ENCODE assay signal across 23 cellular contexts in genomic region chr3:39130026-39130425, GRCh38. TPM values are rescaled to one million over a fixed set of nuclear protein-coding genes. Genes with fewer than 3 reads are reported as not detected.
A peak's percentile ranks its signal among the peaks of the same experiment; 100 is the strongest.
DNase-seq lines count a peak whose midpoint lies in the region; ATAC-seq and TF ChIP-seq lines count a peak whose summit lies in the region.
"Had no signal": no experiment of that assay in that cellular context is flagged by ENCODE, and none has a peak within 500 bp of the region (broad histone marks: within the 10 kb centered on the region; RNA-seq: fewer than 3 reads in every experiment).

No MANE protein-coding gene starts in this region.

- H4K20me1 ChIP-seq in hepatocyte (ENCODE audit: insufficient read depth, poor library complexity, severe bottlenecking), result no peaks in the 10 kb centered on the region

- no peak for TF ChIP-seq CTCF in mesothelial cell of epicardium (IDR thresholded peaks at IDR 0.05; ENCODE audit: unreplicated experiment)
- TF ChIP-seq CTCF in stomach (IDR thresholded peaks at IDR 0.05), result no peak
- TF ChIP-seq CTCF in hepatocyte (IDR thresholded peaks at IDR 0.05; ENCODE audit: poor library complexity), result no peak

- H3K36me3 ChIP-seq in stomach, result peaks cover 0 to 18% (median 4%) of the 10 kb centered on the region in 4 donors
- H3K36me3 ChIP-seq in hepatocyte (replicated peaks; ENCODE audit: insufficient read depth, low read depth), result no peaks in the 10 kb centered on the region

- H3K9me3 Mint-ChIP-seq in activated CD4-positive, alpha-beta T cell treated with anti-CD3 and anti-CD28 coated beads, Interleukin-2, amount 10 ng/mL, durations not matched to agents 7 days and 5 days, result no peaks in the 10 kb centered on the region
- H3K9me3 Mint-ChIP-seq in mesothelial cell of epicardium, result no peaks in the 10 kb centered on the region

- CTCF ChIA-PET in activated CD4-positive, alpha-beta T cell treated with anti-CD3 and anti-CD28 coated beads, Interleukin-2, amount 10 ng/mL, durations not matched to agents 7 days and 5 days (lab: Charles Lee), result interaction anchor here (1.4 to 2.2 kb wide), 3 partner anchors 9 to 15 kb away, joined by 3 to 6 read pairs (median 4); no protein-coding TSS in a partner anchor

- H3K79me2 ChIP-seq in hepatocyte, result no peaks in the 10 kb centered on the region

- no peak overlapping the region for H3K4me3 Mint-ChIP-seq in activated CD4-positive, alpha-beta T cell treated with anti-CD3 and anti-CD28 coated beads, Interleukin-2, amount 10 ng/mL, durations not matched to agents 7 days and 5 days
- no peak overlapping the region for H3K4me3 Mint-ChIP-seq in mesothelial cell of epicardium
- H3K4me3 Mint-ChIP-seq: CD14-positive monocyte had no signal

- H3K4me3 ChIP-seq in stomach (no peak overlapping the region), hepatocyte (no peak overlapping the region)
- H3K4me3 ChIP-seq: PC-9 had no signal

- ATAC-seq in Right ventricle myocardium inferior, result no peak
- no peak for ATAC-seq in HG02759 (IDR thresholded peaks at IDR 0.05; ENCODE audit: unreplicated experiment)

- H3K27me3 ChIP-seq in stomach (no peaks in the 10 kb centered on the region), hepatocyte (no peaks in the 10 kb centered on the region)

- H3K27ac ChIP-seq in stomach (peak overlapping the region in 4 of 5 donors; percentile 19 to 37 (median 28)), hepatocyte (no peak overlapping the region)
- H3K27ac ChIP-seq: KMS-11, PC-9 had no signal

- H3K27me3 Mint-ChIP-seq in activated CD4-positive, alpha-beta T cell treated with anti-CD3 and anti-CD28 coated beads, Interleukin-2, amount 10 ng/mL, durations not matched to agents 7 days and 5 days, result no peaks in the 10 kb centered on the region
- H3K27me3 Mint-ChIP-seq in mesothelial cell of epicardium (ENCODE audit: low read depth), result no peaks in the 10 kb centered on the region

- TF ChIP-seq EP300 in stomach (IDR thresholded peaks at IDR 0.05), result no peak

- POLR2A ChIA-PET in activated CD4-positive, alpha-beta T cell treated with anti-CD3 and anti-CD28 coated beads, Interleukin-2, amount 10 ng/mL, durations not matched to agents 7 days and 5 days (lab: Charles Lee), result interaction anchor here (0.5 kb wide), 1 partner anchor 14 kb away, joined by 7 read pairs; no protein-coding TSS in a partner anchor

- H3K4me1 Mint-ChIP-seq in activated CD4-positive, alpha-beta T cell treated with anti-CD3 and anti-CD28 coated beads, Interleukin-2, amount 10 ng/mL, durations not matched to agents 7 days and 5 days, result peaks cover 22% of the 10 kb centered on the region
- peaks cover 59% of the 10 kb centered on the region for H3K4me1 Mint-ChIP-seq in mesothelial cell of epicardium

- no peak for DNase-seq in activated CD4-positive, alpha-beta T cell treated with anti-CD3 and anti-CD28 coated beads, Interleukin-2, amount 10 ng/mL, durations not matched to agents 7 days and 5 days
- DNase-seq in activated CD4-positive, alpha-beta T cell treated with anti-CD3 and anti-CD28 coated beads, Interleukin-2, amount 50 U/mL, for 48 hours, result no peak
- DNase-seq in cardiac septum (ENCODE audit: low spot score) (peak; percentile 73), Right ventricle myocardium inferior (ENCODE audit: missing footprints) (no peak), mesothelial cell of epicardium (ENCODE audit: low spot score in 2 of 2, unreplicated experiment in 2 of 2) (no peak), stomach (no peak), hepatocyte (ENCODE audit: low spot score) (no peak)
- DNase-seq: AML-193, DMS53, GF-D8, GOT3, HCEC 1CT, IMR-90, NCI-H1092 treated with DMSO at 0.1 percent for 48 hours, NCI-H1436 treated with DMSO at 0.1 percent for 48 hours, NCI-H2029, NCI-H2227 treated with DMSO at 0.1 percent for 48 hours, NCI-H510A, PC-9, RPMI8226 had no signal

- peaks cover 19 to 50% (median 40%) of the 10 kb centered on the region in 4 donors for H3K4me1 ChIP-seq in stomach
- peaks cover 11% of the 10 kb centered on the region for H3K4me1 ChIP-seq in hepatocyte (ENCODE audit: insufficient read depth)

- TF ChIP-seq POLR2A in stomach (IDR thresholded peaks at IDR 0.05), result no peak

- no peaks in the 10 kb centered on the region for H3K9me2 ChIP-seq in hepatocyte (replicated peaks; ENCODE audit: insufficient read depth)

- H3K36me3 Mint-ChIP-seq in activated CD4-positive, alpha-beta T cell treated with anti-CD3 and anti-CD28 coated beads, Interleukin-2, amount 10 ng/mL, durations not matched to agents 7 days and 5 days (ENCODE audit: low read depth), result peaks cover 3% of the 10 kb centered on the region
- no peaks in the 10 kb centered on the region for H3K36me3 Mint-ChIP-seq in mesothelial cell of epicardium

- H3K4me2 ChIP-seq in hepatocyte, result no peak overlapping the region
- H3K4me2 ChIP-seq: KMS-11, PC-9 had no signal

- intact Hi-C loops in cardiac septum (cut with DNase I), result loop anchor here (10.0 kb wide), 1 partner anchor 255 kb away; the partner anchor contains the start of gene SLC25A38
- intact Hi-C loops in Right ventricle myocardium inferior (cut with DNase I), result no loop called here
- intact Hi-C loops in stomach (cut with DNase I; ENCODE audit: low total_unique reads), result no loop called here

- H3K27ac Mint-ChIP-seq in activated CD4-positive, alpha-beta T cell treated with anti-CD3 and anti-CD28 coated beads, Interleukin-2, amount 10 ng/mL, durations not matched to agents 7 days and 5 days, result peak overlapping the region; percentile 22
- H3K27ac Mint-ChIP-seq in mesothelial cell of epicardium, result peak overlapping the region; percentile 39
- H3K27ac Mint-ChIP-seq: CD14-positive monocyte had no signal

- WGBS in stomach, 5 donors, result 84 to 92% (median 89%) methylated on average over 6 of the region's 6 CpGs
- WGBS in hepatocyte (ENCODE audit: low lambda C conversion rate, missing lambda C conversion rate), result 94% methylated on average over 6 of the region's 6 CpGs

- H2AFZ ChIP-seq in hepatocyte, result no peak overlapping the region
- H2AFZ ChIP-seq: PC-9 had no signal

- H3K9me3 ChIP-seq in stomach, result no peaks in the 10 kb centered on the region
- H3K9me3 ChIP-seq in hepatocyte (ENCODE audit: low read depth), result no peaks in the 10 kb centered on the region

RNA-seq across cellular contexts. Expression of gene TTC21A, which starts 22.5 kb away (rescaled TPM):
- total RNA-seq in activated CD4-positive, alpha-beta T cell treated with anti-CD3 and anti-CD28 coated beads, Interleukin-2, amount 10 ng/mL, durations not matched to agents 7 days and 5 days, result 1 to 10 TPM; 3.8 to 5.1 TPM
- total RNA-seq in cardiac septum (3.0 TPM), Right ventricle myocardium inferior (1.2 TPM), mesothelial cell of epicardium (10.2 to 12.7 TPM (median 12.3 TPM) in 3 replicates), stomach (10 to 100 TPM in 1 of 5 donors, 1 to 10 TPM in 3, under 1 TPM in 1; 0.89 to 10.3 (median 2.9) TPM), hepatocyte (1.2 and 3.7 TPM in 2 replicates)
- polyA plus RNA-seq in stomach (10 to 100 TPM in 1 of 3 donors, 1 to 10 TPM in 2; 5.1 to 17.7 (median 7.5) TPM), hepatocyte (6.5 and 7.6 TPM in 2 replicates)

RNA-seq across cellular contexts. Expression of gene GORASP1, which starts 22.6 kb away (rescaled TPM):
- 10 to 100 TPM; 31.6 to 33.7 TPM for total RNA-seq in activated CD4-positive, alpha-beta T cell treated with anti-CD3 and anti-CD28 coated beads, Interleukin-2, amount 10 ng/mL, durations not matched to agents 7 days and 5 days
- 45.9 TPM for total RNA-seq in cardiac septum
- total RNA-seq in Right ventricle myocardium inferior, result 45.6 TPM
- total RNA-seq in mesothelial cell of epicardium, result 70.8 to 71.5 TPM (median 71.1 TPM) in 3 replicates
- 10 to 100 TPM in 4 of 5 donors, 1 to 10 TPM in 1; 9.3 to 68.7 (median 53.1) TPM for total RNA-seq in stomach
- polyA plus RNA-seq in stomach, result 10 to 100 TPM; 22.4 to 35.4 (median 29.1) TPM
- total RNA-seq in hepatocyte, result 38.0 and 48.6 TPM in 2 replicates
- 42.0 and 49.0 TPM in 2 replicates for polyA plus RNA-seq in hepatocyte

RNA-seq across cellular contexts. Expression of gene CSRNP1, which starts 23.4 kb away (rescaled TPM):
- total RNA-seq in activated CD4-positive, alpha-beta T cell treated with anti-CD3 and anti-CD28 coated beads, Interleukin-2, amount 10 ng/mL, durations not matched to agents 7 days and 5 days, result 10 to 100 TPM; 13.4 to 13.6 TPM
- total RNA-seq in cardiac septum (11.5 TPM), Right ventricle myocardium inferior (12.9 TPM), mesothelial cell of epicardium (42.7 to 44.7 TPM (median 43.9 TPM) in 3 replicates), stomach (10 to 100 TPM; 20.4 to 62.3 (median 35.3) TPM), hepatocyte (71.6 and 78.7 TPM in 2 replicates)
- polyA plus RNA-seq in stomach (10 to 100 TPM; 16.8 to 18.0 (median 17.8) TPM), hepatocyte (112 and 115 TPM in 2 replicates)
